Comparison of ENCODE assay signal across 1 cellular context in the genomic region with DNA sequence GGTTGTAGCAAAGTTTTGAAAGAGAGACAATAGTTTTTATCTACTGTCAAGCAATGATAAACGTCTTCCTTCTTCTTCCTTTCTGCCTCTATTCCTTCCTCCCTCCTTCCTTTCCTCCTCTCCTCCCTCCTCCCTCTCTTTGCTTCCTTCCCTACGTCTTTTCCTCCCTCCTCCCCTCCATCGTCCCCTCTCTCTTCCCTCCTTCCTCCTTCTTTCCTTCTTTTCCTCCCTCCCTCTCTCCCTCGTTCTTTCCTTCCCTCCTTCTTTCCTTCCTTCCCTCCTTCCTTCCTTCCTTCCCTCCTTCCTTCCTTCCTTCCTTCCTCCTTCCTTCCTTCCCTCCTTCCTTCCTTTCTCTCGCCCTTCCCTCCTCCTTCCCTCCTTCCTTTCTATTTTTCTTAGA.
TF ChIP-seq lines count a peak whose summit lies in the region.

No MANE protein-coding gene starts in this region.

TF ChIP-seq in HEK293, 187 proteins besides CTCF, POLR2A, EP300 and RAD21:
- peak; percentile 92 for TF ChIP-seq ZNF366 (tag by site-specific recombination; conservative IDR thresholded peaks at IDR 0.05)
- no peak for TF ChIP-seq ZNF350 (tag by site-specific recombination; IDR thresholded peaks at IDR 0.05)
